ENCODE assay signal across 10 cellular contexts in the genomic region with DNA sequence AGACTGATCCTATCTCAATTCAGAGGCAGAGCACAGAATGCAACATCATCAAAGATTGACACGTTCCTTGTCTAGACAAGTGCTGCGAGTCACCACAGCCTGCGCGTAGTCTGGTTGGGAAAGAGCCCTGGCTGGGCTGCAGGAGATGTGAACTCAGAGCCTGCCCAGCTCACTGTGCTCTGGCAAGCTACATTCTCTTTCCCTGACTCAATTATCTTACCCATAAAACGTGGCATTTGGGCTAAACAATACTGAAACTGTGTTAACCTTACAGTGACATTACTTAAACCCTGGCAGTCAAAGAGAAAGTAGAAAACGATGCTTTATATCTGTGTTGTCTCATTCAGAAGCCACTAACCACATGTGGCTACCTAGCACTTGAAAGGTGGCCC. TPM values are rescaled to one million over a fixed set of nuclear protein-coding genes. Genes with fewer than 3 reads are reported as not detected.
DNase-seq lines count a peak whose midpoint lies in the region; ATAC-seq and TF ChIP-seq lines count a peak whose summit lies in the region.
"Had no signal": no experiment of that assay in that cellular context is flagged by ENCODE, and none has a peak within 500 bp of the region (broad histone marks: within the 10 kb centered on the region; RNA-seq: fewer than 3 reads in every experiment).

No MANE protein-coding gene starts in this region.

- H3K36me3 ChIP-seq in thoracic aorta (no peaks in the 10 kb centered on the region), hepatocyte (replicated peaks; ENCODE audit: insufficient read depth, low read depth) (no peaks in the 10 kb centered on the region)

- H3K9me2 ChIP-seq in hepatocyte (replicated peaks; ENCODE audit: insufficient read depth), result no peaks in the 10 kb centered on the region

- H3K27ac Mint-ChIP-seq in activated naive CD4-positive, alpha-beta T cell treated with anti-CD3 and anti-CD28 coated beads for 36 hours, result no peak overlapping the region

- H3K9me3 ChIP-seq in thoracic aorta (no peaks in the 10 kb centered on the region), hepatocyte (ENCODE audit: low read depth) (no peaks in the 10 kb centered on the region)

- CTCF ChIA-PET in activated naive CD4-positive, alpha-beta T cell treated with anti-CD3 and anti-CD28 coated beads for 36 hours (lab: Charles Lee), result no interaction called here

- H3K27me3 ChIP-seq in thoracic aorta (replicated peaks; ENCODE audit: insufficient read depth) (no peaks in the 10 kb centered on the region), hepatocyte (no peaks in the 10 kb centered on the region)

- H3K9me3 Mint-ChIP-seq in activated naive CD4-positive, alpha-beta T cell treated with anti-CD3 and anti-CD28 coated beads for 36 hours, result peaks cover 13% of the 10 kb centered on the region

- H3K36me3 Mint-ChIP-seq in activated naive CD4-positive, alpha-beta T cell treated with anti-CD3 and anti-CD28 coated beads for 36 hours (ENCODE audit: low read depth), result peaks cover 5% of the 10 kb centered on the region

- 63% methylated on average over 6 of the region's 6 CpGs for WGBS in hepatocyte (ENCODE audit: low lambda C conversion rate, missing lambda C conversion rate)

- no peak overlapping the region for H2AFZ ChIP-seq in hepatocyte

- H3K27me3 Mint-ChIP-seq in activated naive CD4-positive, alpha-beta T cell treated with anti-CD3 and anti-CD28 coated beads for 36 hours (ENCODE audit: low read depth), result peaks cover 3% of the 10 kb centered on the region

- intact Hi-C loops in activated naive CD4-positive, alpha-beta T cell treated with anti-CD3 and anti-CD28 coated beads for 36 hours (cut with micrococcal nuclease), result loop anchor here (1.0 kb wide), 1 partner anchor 23 kb away; no protein-coding TSS in a partner anchor
- intact Hi-C loops in posterior vena cava (cut with DNase I), result no loop called here

- H3K4me3 Mint-ChIP-seq in activated naive CD4-positive, alpha-beta T cell treated with anti-CD3 and anti-CD28 coated beads for 36 hours, result no peak overlapping the region

- peaks cover 80% of the 10 kb centered on the region for H3K4me1 Mint-ChIP-seq in activated naive CD4-positive, alpha-beta T cell treated with anti-CD3 and anti-CD28 coated beads for 36 hours (ENCODE audit: low read depth)

- H3K4me3 ChIP-seq in thoracic aorta, result no peak overlapping the region
- no peak overlapping the region for H3K4me3 ChIP-seq in hepatocyte

- peak; percentile 76 for DNase-seq in activated effector memory CD4-positive, alpha-beta T cell treated with anti-CD3 and anti-CD28 coated beads, Interleukin-2, amount 50 U/mL, for 16 hours
- no peak for DNase-seq in activated effector memory CD4-positive, alpha-beta T cell treated with Interleukin-2 at 50 U/mL for 16 hours
- peak; percentile 67 for DNase-seq in activated naive CD4-positive, alpha-beta T cell treated with anti-CD3 and anti-CD28 coated beads for 36 hours
- DNase-seq in kidney glomerular epithelial cell (lab: John Stamatoyannopoulos, UW) (peak; percentile 61), thoracic aorta (ENCODE audit: low spot score) (no peak), NCI-H2081 treated with DMSO at 0.1 percent for 48 hours (lab: John Stamatoyannopoulos, UW) (no peak), posterior vena cava (ENCODE audit: low spot score) (no peak), hepatocyte (ENCODE audit: low spot score) (no peak)
- DNase-seq: head of caudate nucleus, NCI-H82 had no signal

- H3K27ac ChIP-seq in thoracic aorta (no peak overlapping the region), hepatocyte (no peak overlapping the region)

- H3K79me2 ChIP-seq in hepatocyte, result no peaks in the 10 kb centered on the region

- TF ChIP-seq CTCF in thoracic aorta (IDR thresholded peaks at IDR 0.05) (no peak), hepatocyte (IDR thresholded peaks at IDR 0.05; ENCODE audit: poor library complexity) (no peak)

- H3K4me1 ChIP-seq in thoracic aorta (ENCODE audit: control insufficient read depth in 1 of 2, low read depth in 2 of 2) (no peaks in the 10 kb centered on the region), hepatocyte (ENCODE audit: insufficient read depth) (no peaks in the 10 kb centered on the region)

- peak; percentile 49 for ATAC-seq in thoracic aorta (ENCODE audit: insufficient number of reproducible peaks, low FRiP score, low read depth)

- H4K20me1 ChIP-seq in hepatocyte (ENCODE audit: insufficient read depth, poor library complexity, severe bottlenecking), result no peaks in the 10 kb centered on the region

- H3K4me2 ChIP-seq in hepatocyte, result no peak overlapping the region

RNA-seq across cellular contexts. Expression of a gene that starts 55.5 kb away (rescaled TPM):
- 1 to 10 TPM in 1 of 2 experiments, under 1 TPM in 1; 0.69 to 1.1 TPM for total RNA-seq in activated naive CD4-positive, alpha-beta T cell treated with anti-CD3 and anti-CD28 coated beads for 36 hours
- 10 to 100 TPM; 55.9 to 81.0 TPM for total RNA-seq in thoracic aorta
- 10 to 100 TPM; 37.8 to 41.6 TPM for total RNA-seq in posterior vena cava
- total RNA-seq in hepatocyte, result 6.8 and 10.3 TPM in 2 replicates
- 5.4 and 9.9 TPM in 2 replicates for polyA plus RNA-seq in hepatocyte

Comparison
In these comparisons a context has a peak if more than half of its experiments do, and no peak if none do; other contexts are left out.
1. DNase-seq: peak in activated effector memory CD4-positive, alpha-beta T cell treated with anti-CD3 and anti-CD28 coated beads, Interleukin-2, amount 50 U/mL, for 16 hours (single experiment), activated naive CD4-positive, alpha-beta T cell treated with anti-CD3 and anti-CD28 coated beads for 36 hours (single experiment) and kidney glomerular epithelial cell (single experiment); none in activated effector memory CD4-positive, alpha-beta T cell treated with Interleukin-2 at 50 U/mL for 16 hours (single experiment), thoracic aorta (single experiment), NCI-H2081 treated with DMSO at 0.1 percent for 48 hours (single experiment), posterior vena cava (single experiment) and hepatocyte (single experiment).